ENCODE assay signal across 8 cellular contexts in the genomic region with DNA sequence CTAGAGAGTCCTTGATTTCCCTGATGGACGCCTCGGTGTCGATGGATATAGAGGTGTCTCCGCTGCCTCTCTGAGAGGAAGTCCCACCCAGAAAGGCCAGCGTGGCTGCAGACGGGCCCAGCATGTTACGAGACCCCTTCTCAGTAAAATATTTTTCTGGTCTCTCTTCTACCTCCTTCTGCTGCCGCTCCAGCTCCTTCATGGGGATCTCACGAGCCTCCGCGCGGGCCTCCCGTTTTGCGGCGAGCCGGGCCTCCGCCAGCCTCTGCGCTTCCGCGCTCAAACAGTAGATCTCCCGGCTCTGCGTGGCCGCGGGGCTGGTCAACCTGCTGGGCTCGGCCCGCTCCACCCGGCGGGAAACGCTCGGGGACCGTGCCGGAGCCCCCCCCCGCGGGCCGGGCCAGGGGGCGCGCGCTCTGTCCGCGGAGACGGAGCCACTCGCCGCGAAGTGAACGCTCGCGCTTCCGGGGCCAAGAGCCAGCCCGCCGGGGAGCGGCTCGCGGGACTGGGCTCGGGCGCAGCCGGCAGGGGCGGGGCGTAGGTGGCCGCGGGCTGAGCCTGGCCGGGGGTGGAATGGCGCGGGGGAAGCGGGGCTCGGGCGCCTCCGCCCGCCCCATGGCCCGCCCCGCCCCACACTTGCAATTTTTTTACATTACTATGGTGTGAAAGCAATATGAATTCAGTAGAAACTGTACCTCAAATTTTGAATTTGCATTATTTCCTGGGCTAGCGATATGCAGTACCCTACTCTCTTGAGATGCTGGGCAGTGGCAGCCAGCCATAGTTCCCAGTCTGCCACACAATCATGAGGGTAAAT. TPM values are rescaled to one million over a fixed set of nuclear protein-coding genes. Genes with fewer than 3 reads are reported as not detected.
A peak's percentile ranks its signal among the peaks of the same experiment; 100 is the strongest.
DNase-seq lines count a peak whose midpoint lies in the region; ATAC-seq and TF ChIP-seq lines count a peak whose summit lies in the region.

No MANE protein-coding gene starts in this region.

- peaks cover 0 to 6% of the 10 kb centered on the region in 2 donors for H3K4me1 ChIP-seq in naive thymus-derived CD4-positive, alpha-beta T cell (ENCODE audit: control insufficient read depth in 2 of 2, insufficient read depth in 2 of 2, low read length in 2 of 2)

- H3K36me3 ChIP-seq in BJ (ENCODE audit: control insufficient read depth, insufficient read depth, low read length): no peaks in the 10 kb centered on the region
- no peaks in the 10 kb centered on the region for H3K36me3 ChIP-seq in naive thymus-derived CD4-positive, alpha-beta T cell (ENCODE audit: control insufficient read depth in 2 of 3, insufficient read depth in 3 of 3, low read length in 3 of 3)

- peaks cover 4 to 29% (median 21%) of the 10 kb centered on the region in 7 donors for H3K4me1 Mint-ChIP-seq in naive thymus-derived CD4-positive, alpha-beta T cell
- peaks cover 50% of the 10 kb centered on the region for H3K4me1 Mint-ChIP-seq in stimulated activated memory B cell treated with anti-CD40 and anti-IgM and Interleukin-4, amounts not matched to agents 10 μg/mL and 1 μg/mL and 100 μg/mL, for 72 hours

- peak overlapping the region; percentile 58 for H3K27ac ChIP-seq in naive thymus-derived CD4-positive, alpha-beta T cell (ENCODE audit: low read depth, low read length)

- no peaks in the 10 kb centered on the region for H3K9me3 ChIP-seq in naive thymus-derived CD4-positive, alpha-beta T cell (ENCODE audit: control insufficient read depth in 2 of 3, low read length in 3 of 3)

- H3K9me3 Mint-ChIP-seq in naive thymus-derived CD4-positive, alpha-beta T cell: peaks cover 0 to 34% (median 13%) of the 10 kb centered on the region in 11 donors
- H3K9me3 Mint-ChIP-seq in stimulated activated memory B cell treated with anti-CD40 and anti-IgM and Interleukin-4, amounts not matched to agents 10 μg/mL and 1 μg/mL and 100 μg/mL, for 72 hours: peaks cover 11% of the 10 kb centered on the region

- no peak for DNase-seq in BJ (ENCODE audit: low read depth)
- peak; percentile 78 for DNase-seq in NOMO-1 treated with DMSO at 0.1 percent for 48 hours (lab: John Stamatoyannopoulos, UW; ENCODE audit: unreplicated experiment)
- peak; percentile 63 to 78 for DNase-seq in activated T-cell treated with anti-CD3 and anti-CD28 coated beads, Interleukin-2, amount 50 U/mL, for 48 hours
- DNase-seq in fibroblast of gingiva (ENCODE audit: low read depth): peak; percentile 68
- peak; percentile 34 to 73 (median 60) for DNase-seq in naive thymus-derived CD4-positive, alpha-beta T cell

- H3K27me3 Mint-ChIP-seq in naive thymus-derived CD4-positive, alpha-beta T cell: peaks cover 0 to 20% (median 0%) of the 10 kb centered on the region in 5 donors
- H3K27me3 Mint-ChIP-seq in stimulated activated memory B cell treated with anti-CD40 and anti-IgM and Interleukin-4, amounts not matched to agents 10 μg/mL and 1 μg/mL and 100 μg/mL, for 72 hours: no peaks in the 10 kb centered on the region

- H3K4me3 ChIP-seq in BJ (ENCODE audit: low read depth, low read length): peak overlapping the region; percentile 61
- peak overlapping the region; percentile 66 for H3K4me3 ChIP-seq in naive thymus-derived CD4-positive, alpha-beta T cell (ENCODE audit: low read length)

- H3K27me3 ChIP-seq in BJ (ENCODE audit: control insufficient read depth, insufficient read depth, low read length): no peaks in the 10 kb centered on the region
- H3K27me3 ChIP-seq in naive thymus-derived CD4-positive, alpha-beta T cell (ENCODE audit: control insufficient read depth in 2 of 2, insufficient read depth in 2 of 2, low read length in 2 of 2): no peaks in the 10 kb centered on the region

- POLR2A ChIA-PET in BJ (lab: Charles Lee): no interaction called here
- POLR2A ChIA-PET in naive thymus-derived CD4-positive, alpha-beta T cell (lab: Charles Lee): interaction anchor here (0.7 to 1.9 kb wide), 4 partner anchors 30 to 234 kb away, joined by 3 to 8 read pairs (median 3); partner anchors contain the start of gene PIK3CA

- H3K4me3 Mint-ChIP-seq in naive thymus-derived CD4-positive, alpha-beta T cell: peak overlapping the region; percentile 60 to 89 (median 83)
- peak overlapping the region; percentile 74 for H3K4me3 Mint-ChIP-seq in stimulated activated memory B cell treated with anti-CD40 and anti-IgM and Interleukin-4, amounts not matched to agents 10 μg/mL and 1 μg/mL and 100 μg/mL, for 72 hours

- H3K27ac Mint-ChIP-seq in naive thymus-derived CD4-positive, alpha-beta T cell: peak overlapping the region; percentile 11 to 78 (median 59)
- peak overlapping the region; percentile 18 for H3K27ac Mint-ChIP-seq in stimulated activated memory B cell treated with anti-CD40 and anti-IgM and Interleukin-4, amounts not matched to agents 10 μg/mL and 1 μg/mL and 100 μg/mL, for 72 hours

- CTCF ChIA-PET in BJ (lab: Yijun Ruan, JAX): interaction anchor here (0.9 kb wide), 1 partner anchor 12 kb away, joined by 3 read pairs; no protein-coding TSS in a partner anchor
- CTCF ChIA-PET in naive thymus-derived CD4-positive, alpha-beta T cell (lab: Charles Lee): no interaction called here

- no peak for TF ChIP-seq CTCF in BJ (IDR thresholded peaks at IDR 0.05; ENCODE audit: insufficient read depth, low read depth, low read length)

- intact Hi-C loops in naive thymus-derived CD4-positive, alpha-beta T cell (cut with micrococcal nuclease): loop anchor here (1.0 to 5.0 kb wide), 5 partner anchors 56 to 301 kb away; partner anchors contain the start of genes ACTL6A (in 1 of the 2) and MFN1 (in 1 of the 2)

- no peaks in the 10 kb centered on the region for H3K36me3 Mint-ChIP-seq in naive thymus-derived CD4-positive, alpha-beta T cell
- no peaks in the 10 kb centered on the region for H3K36me3 Mint-ChIP-seq in stimulated activated memory B cell treated with anti-CD40 and anti-IgM and Interleukin-4, amounts not matched to agents 10 μg/mL and 1 μg/mL and 100 μg/mL, for 72 hours

- ATAC-seq in GM19025 (IDR thresholded peaks at IDR 0.05; ENCODE audit: low read depth, unreplicated experiment) (peak; percentile 94), HG03196 (IDR thresholded peaks at IDR 0.05; ENCODE audit: unreplicated experiment) (peak; percentile 89)
- peak; percentile 96 for ATAC-seq in naive thymus-derived CD4-positive, alpha-beta T cell
- peak; percentile 92 for ATAC-seq in stimulated activated memory B cell treated with anti-CD40 and anti-IgM and Interleukin-4, amounts not matched to agents 10 μg/mL and 1 μg/mL and 100 μg/mL, for 72 hours

RNA-seq across cellular contexts. Expression of gene KCNMB3, which starts 10.2 kb away (rescaled TPM):
- 0.83 and 1.3 TPM in 2 replicates for polyA plus RNA-seq in BJ (2011; rRNA removed)
- 0.57 and 1.2 TPM in 2 replicates for polyA minus RNA-seq in BJ (2011; rRNA and poly(A)+ RNA removed)
- total RNA-seq in naive thymus-derived CD4-positive, alpha-beta T cell: 1 to 10 TPM in 3 of 5 experiments, under 1 TPM in 2; 0.61 to 1.6 (median 1.2) TPM
- under 1 TPM; 0.23 to 0.33 TPM for polyA plus RNA-seq in naive thymus-derived CD4-positive, alpha-beta T cell
